In genomic region chr4:89275587-89275986, GRCh38 we compare ENCODE assay signal across 27 cellular contexts. TPM values are rescaled to one million over a fixed set of nuclear protein-coding genes. Genes with fewer than 3 reads are reported as not detected.
DNase-seq lines count a peak whose midpoint lies in the region; ATAC-seq and TF ChIP-seq lines count a peak whose summit lies in the region.
"Had no signal": no experiment of that assay in that cellular context is flagged by ENCODE, and none has a peak within 500 bp of the region (broad histone marks: within the 10 kb centered on the region; RNA-seq: fewer than 3 reads in every experiment).

No MANE protein-coding gene starts in this region.

- H3K27me3 ChIP-seq in CD4-positive, CD25-positive, alpha-beta regulatory T cell (ENCODE audit: control insufficient read depth, insufficient read depth, low read length), result no peaks in the 10 kb centered on the region
- no peaks in the 10 kb centered on the region for H3K27me3 ChIP-seq in body of pancreas
- H3K27me3 ChIP-seq in right lobe of liver, result no peaks in the 10 kb centered on the region
- peaks cover 6% of the 10 kb centered on the region for H3K27me3 ChIP-seq in BE2C
- H3K27me3 ChIP-seq: dorsolateral prefrontal cortex, vagina had no signal

- WGBS in body of pancreas, 2 donors, result 18 to 32% methylated on average over 6 of the region's 6 CpGs
- WGBS in right lobe of liver (ENCODE audit: insufficient coverage, low coverage, low lambda C conversion rate, missing lambda C conversion rate), result 49% methylated on average over 6 of the region's 6 CpGs

- H3K4me3 Mint-ChIP-seq in CD4-positive, CD25-positive, alpha-beta regulatory T cell, result no peak overlapping the region
- H3K4me3 Mint-ChIP-seq in activated T-cell treated with anti-CD3 and anti-CD28 coated beads, Interleukin-2, amount 50 U/mL, for 24 hours, result no peak overlapping the region
- H3K4me3 Mint-ChIP-seq: activated CD4-positive, alpha-beta memory T cell treated with anti-CD3 and anti-CD28 coated beads for 36 hours; naive thymus-derived CD4-positive, alpha-beta T cell; stimulated activated memory B cell treated with anti-CD40 and anti-IgM and Interleukin-4, amounts not matched to agents 10 μg/mL and 1 μg/mL and 100 μg/mL, for 72 hours; WTC11 had no signal

- TF ChIP-seq POLR2A in body of pancreas (IDR thresholded peaks at IDR 0.05) (peak in 1 of 3 donors; percentile 8), right lobe of liver (IDR thresholded peaks at IDR 0.05) (peak; percentile 14)

- no peak for DNase-seq in CD4-positive, CD25-positive, alpha-beta regulatory T cell
- peak; percentile 17 for DNase-seq in LoVo (ENCODE audit: low spot score)
- DNase-seq in body of pancreas, result peak; percentile 45 to 72 (median 50)
- DNase-seq in right lobe of liver, result no peak
- DNase-seq in BE2C, result no peak
- DNase-seq in activated T-cell treated with anti-CD3 and anti-CD28 coated beads, Interleukin-2, amount 50 U/mL, for 24 hours, result no peak
- no peak for DNase-seq in activated gamma-delta T cell (lab: John Stamatoyannopoulos, UW)
- no peak for DNase-seq in activated naive CD4-positive, alpha-beta T cell treated with anti-CD3 and anti-CD28 coated beads, Interleukin-2, amount 50 U/mL, for 16 hours
- DNase-seq: activated CD4-positive, alpha-beta memory T cell treated with anti-CD3 and anti-CD28 coated beads for 36 hours; activated CD8-positive, alpha-beta memory T cell treated with anti-CD3 and anti-CD28 coated beads, Interleukin-2, amount 50 U/mL, for 48 hours; activated effector memory CD4-positive, alpha-beta T cell treated with Interleukin-2 at 50 U/mL for 16 hours; cerebellar nuclear complex; dorsolateral prefrontal cortex; left cardiac atrium; mesendoderm; naive thymus-derived CD4-positive, alpha-beta T cell; NCI-H1694 treated with DMSO at 0.1 percent for 48 hours; NCI-H2171; NCI-H526; stimulated activated CD4-positive, alpha-beta T cell treated with anti-CD3 and anti-CD28 coated beads, Interleukin-4, amount 100 ng/mL, for 1 hour; T1000 had no signal

- no peak overlapping the region for H3K4me3 ChIP-seq in CD4-positive, CD25-positive, alpha-beta regulatory T cell (ENCODE audit: low read depth, low read length)
- H3K4me3 ChIP-seq in body of pancreas, result no peak overlapping the region
- no peak overlapping the region for H3K4me3 ChIP-seq in right lobe of liver
- H3K4me3 ChIP-seq in BE2C (ENCODE audit: low read depth, low read length), result no peak overlapping the region
- H3K4me3 ChIP-seq: dorsolateral prefrontal cortex, vagina had no signal

- H3K4me1 Mint-ChIP-seq in CD4-positive, CD25-positive, alpha-beta regulatory T cell, result peaks cover 46 to 80% (median 62%) of the 10 kb centered on the region in 4 donors
- H3K4me1 Mint-ChIP-seq in activated T-cell treated with anti-CD3 and anti-CD28 coated beads, Interleukin-2, amount 50 U/mL, for 24 hours (ENCODE audit: low read depth), result peaks cover 64% of the 10 kb centered on the region
- H3K4me1 Mint-ChIP-seq: WTC11 had no signal

- no peaks in the 10 kb centered on the region for H3K27me3 Mint-ChIP-seq in CD4-positive, CD25-positive, alpha-beta regulatory T cell
- no peaks in the 10 kb centered on the region for H3K27me3 Mint-ChIP-seq in activated T-cell treated with anti-CD3 and anti-CD28 coated beads, Interleukin-2, amount 50 U/mL, for 24 hours
- H3K27me3 Mint-ChIP-seq: activated CD4-positive, alpha-beta memory T cell treated with anti-CD3 and anti-CD28 coated beads for 36 hours; naive thymus-derived CD4-positive, alpha-beta T cell; stimulated activated memory B cell treated with anti-CD40 and anti-IgM and Interleukin-4, amounts not matched to agents 10 μg/mL and 1 μg/mL and 100 μg/mL, for 72 hours had no signal

- no peak for ATAC-seq in CD4-positive, CD25-positive, alpha-beta regulatory T cell (ENCODE audit: low read depth in 2 of 2)
- ATAC-seq in body of pancreas, result peak; percentile 91
- peak; percentile 29 to 65 (median 51) for ATAC-seq in right lobe of liver
- ATAC-seq: HCT116; left cardiac atrium; naive thymus-derived CD4-positive, alpha-beta T cell; stimulated activated memory B cell treated with anti-CD40 and anti-IgM and Interleukin-4, amounts not matched to agents 10 μg/mL and 1 μg/mL and 100 μg/mL, for 72 hours; WTC11 had no signal

- no peaks in the 10 kb centered on the region for H3K9me3 ChIP-seq in CD4-positive, CD25-positive, alpha-beta regulatory T cell (ENCODE audit: control insufficient read depth in 2 of 2, low read length in 2 of 2)
- H3K9me3 ChIP-seq in body of pancreas (no peaks in the 10 kb centered on the region), right lobe of liver (no peaks in the 10 kb centered on the region), BE2C (no peaks in the 10 kb centered on the region)
- H3K9me3 ChIP-seq: vagina had no signal

- peaks cover 14% of the 10 kb centered on the region for H3K36me3 ChIP-seq in CD4-positive, CD25-positive, alpha-beta regulatory T cell (ENCODE audit: control insufficient read depth, insufficient read depth, low read length)
- no peaks in the 10 kb centered on the region for H3K36me3 ChIP-seq in body of pancreas (replicated peaks in 1 of 2; ENCODE audit: insufficient read depth in 1 of 2, low read depth in 2 of 2)
- H3K36me3 ChIP-seq in right lobe of liver, result no peaks in the 10 kb centered on the region
- no peaks in the 10 kb centered on the region for H3K36me3 ChIP-seq in BE2C
- H3K36me3 ChIP-seq: vagina had no signal

- H3K9me3 Mint-ChIP-seq in CD4-positive, CD25-positive, alpha-beta regulatory T cell, result peaks cover 0 to 2% (median 0%) of the 10 kb centered on the region in 7 donors
- no peaks in the 10 kb centered on the region for H3K9me3 Mint-ChIP-seq in activated T-cell treated with anti-CD3 and anti-CD28 coated beads, Interleukin-2, amount 50 U/mL, for 24 hours
- H3K9me3 Mint-ChIP-seq: activated CD4-positive, alpha-beta memory T cell treated with anti-CD3 and anti-CD28 coated beads for 36 hours; stimulated activated memory B cell treated with anti-CD40 and anti-IgM and Interleukin-4, amounts not matched to agents 10 μg/mL and 1 μg/mL and 100 μg/mL, for 72 hours had no signal

- peaks cover 24% of the 10 kb centered on the region for H3K4me1 ChIP-seq in CD4-positive, CD25-positive, alpha-beta regulatory T cell (ENCODE audit: control insufficient read depth, insufficient read depth, low read length, poor library complexity, severe bottlenecking)
- H3K4me1 ChIP-seq in body of pancreas, result peaks cover 37% of the 10 kb centered on the region
- H3K4me1 ChIP-seq in right lobe of liver, result peaks cover 0 to 3% (median 0%) of the 10 kb centered on the region in 4 donors
- no peaks in the 10 kb centered on the region for H3K4me1 ChIP-seq in BE2C
- H3K4me1 ChIP-seq: vagina had no signal

- intact Hi-C loops in body of pancreas (cut with DNase I), result no loop called here
- intact Hi-C loops in right lobe of liver (cut with DNase I), result no loop called here

- H3K36me3 Mint-ChIP-seq in CD4-positive, CD25-positive, alpha-beta regulatory T cell, result peaks cover 25% of the 10 kb centered on the region
- peaks cover 25% of the 10 kb centered on the region for H3K36me3 Mint-ChIP-seq in activated T-cell treated with anti-CD3 and anti-CD28 coated beads, Interleukin-2, amount 50 U/mL, for 24 hours (ENCODE audit: low read depth)
- H3K36me3 Mint-ChIP-seq: stimulated activated memory B cell treated with anti-CD40 and anti-IgM and Interleukin-4, amounts not matched to agents 10 μg/mL and 1 μg/mL and 100 μg/mL, for 72 hours; WTC11 had no signal

- H3K27ac Mint-ChIP-seq in CD4-positive, CD25-positive, alpha-beta regulatory T cell, result peak overlapping the region in 2 of 3 donors; percentile 50 to 72
- H3K27ac Mint-ChIP-seq in activated T-cell treated with anti-CD3 and anti-CD28 coated beads, Interleukin-2, amount 50 U/mL, for 24 hours, result no peak overlapping the region
- H3K27ac Mint-ChIP-seq: activated CD4-positive, alpha-beta memory T cell treated with anti-CD3 and anti-CD28 coated beads for 36 hours; stimulated activated memory B cell treated with anti-CD40 and anti-IgM and Interleukin-4, amounts not matched to agents 10 μg/mL and 1 μg/mL and 100 μg/mL, for 72 hours; WTC11 had no signal

- TF ChIP-seq CTCF in body of pancreas (IDR thresholded peaks at IDR 0.05) (no peak), right lobe of liver (IDR thresholded peaks at IDR 0.05) (no peak), BE2C (IDR thresholded peaks at IDR 0.05; ENCODE audit: low read depth, low read length) (no peak)

- H3K27ac ChIP-seq in CD4-positive, CD25-positive, alpha-beta regulatory T cell (ENCODE audit: insufficient read depth, low read length, poor library complexity, severe bottlenecking), result no peak overlapping the region
- H3K27ac ChIP-seq in body of pancreas, result peak overlapping the region; percentile 33 to 74 (median 68)
- H3K27ac ChIP-seq in right lobe of liver, result peak overlapping the region in 2 of 3 donors; percentile 4 to 48
- H3K27ac ChIP-seq: dorsolateral prefrontal cortex, vagina had no signal

RNA-seq across cellular contexts. Expression of gene GPRIN3, which starts 32.0 kb away (rescaled TPM):
- 78.9 TPM for total RNA-seq in CD4-positive, CD25-positive, alpha-beta regulatory T cell
- polyA plus RNA-seq in CD4-positive, CD25-positive, alpha-beta regulatory T cell, result 10 to 100 TPM; 11.7 to 13.4 (median 12.6) TPM
- total RNA-seq in body of pancreas, result 1 to 10 TPM; 5.3 to 9.3 TPM
- total RNA-seq in right lobe of liver, result 1 to 10 TPM in 3 of 6 experiments, under 1 TPM in 3; 0.29 to 7.9 (median 3.9) TPM
- polyA plus RNA-seq in BE2C (2012; ENCODE audit: insufficient read depth, insufficient read length, low read depth), result 0.08 TPM
- total RNA-seq: A673 had no signal
- polyA plus RNA-seq: BJ had no signal

Comparison
In these comparisons a context has a peak if more than half of its experiments do, and no peak if none do; other contexts are left out.
1. ATAC-seq: peak in body of pancreas (single experiment) and right lobe of liver (4 of 4); none in CD4-positive, CD25-positive, alpha-beta regulatory T cell (0 of 2).
2. DNase-seq: peak in LoVo (single experiment) and body of pancreas (4 of 4); none in CD4-positive, CD25-positive, alpha-beta regulatory T cell (0 of 3), right lobe of liver (0 of 3), BE2C (single experiment), activated T-cell treated with anti-CD3 and anti-CD28 coated beads, Interleukin-2, amount 50 U/mL, for 24 hours (single experiment), activated gamma-delta T cell (single experiment) and activated naive CD4-positive, alpha-beta T cell treated with anti-CD3 and anti-CD28 coated beads, Interleukin-2, amount 50 U/mL, for 16 hours (single experiment).